13 cellular contexts compared by ENCODE assay signal in the genomic region with DNA sequence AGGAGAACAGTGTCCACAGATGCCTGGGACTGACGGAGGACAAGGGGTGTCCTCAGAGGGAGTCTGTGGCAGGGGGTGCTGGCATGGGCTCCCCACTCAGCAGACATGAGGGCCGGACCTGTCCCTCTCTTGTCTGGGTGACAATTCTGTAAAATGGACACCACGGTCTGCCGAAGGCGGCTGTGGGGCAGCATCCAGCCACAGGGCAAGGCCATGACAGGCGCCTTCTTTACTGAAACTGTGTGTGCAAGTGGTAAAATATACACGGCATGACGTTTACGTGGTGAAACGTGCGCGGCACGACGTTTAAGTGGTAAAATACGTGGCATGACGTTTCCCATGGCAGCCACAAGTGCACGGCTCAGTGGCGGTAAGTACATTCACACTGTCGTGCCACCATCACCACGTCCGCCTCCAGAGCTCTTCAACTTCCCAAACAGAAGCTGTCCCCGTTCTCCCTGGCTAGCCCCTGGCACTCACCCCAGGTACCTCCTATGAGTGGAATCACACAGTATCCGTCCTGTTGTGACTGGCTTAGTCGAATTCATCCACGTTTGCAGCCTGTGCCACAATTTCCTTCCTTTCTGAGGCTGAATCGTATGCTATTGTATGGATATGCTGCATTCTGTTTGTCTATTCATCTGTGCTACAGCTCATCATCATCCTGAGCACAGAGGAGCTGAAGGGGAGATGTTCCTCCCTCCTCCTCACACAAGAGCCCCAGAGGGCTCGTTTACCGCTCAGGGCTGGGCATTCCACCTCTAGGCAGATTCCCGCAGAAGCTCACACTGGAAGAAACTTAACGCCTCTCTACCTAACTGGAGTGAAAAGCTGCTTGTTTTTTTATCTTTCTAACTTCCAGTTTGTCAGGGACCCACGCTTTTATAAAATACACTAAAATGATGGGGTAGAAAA. TPM values are rescaled to one million over a fixed set of nuclear protein-coding genes. Genes with fewer than 3 reads are reported as not detected.
"Had no signal": no experiment of that assay in that cellular context is flagged by ENCODE, and none has a peak within 500 bp of the region (broad histone marks: within the 10 kb centered on the region; RNA-seq: fewer than 3 reads in every experiment).

No MANE protein-coding gene starts in this region.

- H3K4me1 Mint-ChIP-seq: activated CD8-positive, alpha-beta memory T cell treated with anti-CD3 and anti-CD28 coated beads, Interleukin-2, amount 10 ng/mL, durations not matched to agents 7 days and 5 days; activated naive CD4-positive, alpha-beta T cell treated with anti-CD3 and anti-CD28 coated beads, Interleukin-2, amount 50 U/mL, for 24 hours; stimulated activated naive B cell treated with anti-CD40 and anti-IgM and Interleukin-4, amounts not matched to agents 10 μg/mL and 1 μg/mL and 100 μg/mL, for 72 hours had no signal

- H3K27me3 ChIP-seq: left lung, transverse colon, vagina had no signal

- H3K27ac ChIP-seq: left lung, parathyroid adenoma, vagina had no signal

- H3K27me3 Mint-ChIP-seq: activated CD4-positive, alpha-beta memory T cell treated with anti-CD3 and anti-CD28 coated beads for 36 hours; activated naive CD4-positive, alpha-beta T cell treated with anti-CD3 and anti-CD28 coated beads, Interleukin-2, amount 50 U/mL, for 24 hours had no signal

- H3K9me3 ChIP-seq: left lung, transverse colon, vagina had no signal

- H2AFZ ChIP-seq: parathyroid adenoma had no signal

- DNase-seq: activated CD4-positive, alpha-beta memory T cell treated with anti-CD3 and anti-CD28 coated beads for 36 hours; activated CD4-positive, alpha-beta T cell treated with anti-CD3 and anti-CD28 coated beads for 1 hour; activated CD8-positive, alpha-beta memory T cell treated with anti-CD3 and anti-CD28 coated beads, Interleukin-2, amount 10 ng/mL, durations not matched to agents 7 days and 5 days; activated effector memory CD4-positive, alpha-beta T cell treated with Interleukin-2 at 50 U/mL for 16 hours; activated T-cell treated with anti-CD3 and anti-CD28 coated beads, Interleukin-2, amount 50 U/mL, for 4 hours; mammary epithelial cell; stimulated activated naive B cell treated with anti-CD40 and anti-IgM and Interleukin-4, amounts not matched to agents 10 μg/mL and 1 μg/mL and 100 μg/mL, for 72 hours; T-helper 9 cell; transverse colon had no signal

- H3K4me1 ChIP-seq: transverse colon, vagina had no signal

- H3K4me3 Mint-ChIP-seq: activated CD4-positive, alpha-beta memory T cell treated with anti-CD3 and anti-CD28 coated beads for 36 hours; activated CD8-positive, alpha-beta memory T cell treated with anti-CD3 and anti-CD28 coated beads, Interleukin-2, amount 10 ng/mL, durations not matched to agents 7 days and 5 days; activated naive CD4-positive, alpha-beta T cell treated with anti-CD3 and anti-CD28 coated beads, Interleukin-2, amount 50 U/mL, for 24 hours; activated T-cell treated with anti-CD3 and anti-CD28 coated beads, Interleukin-2, amount 50 U/mL, for 4 hours; stimulated activated naive B cell treated with anti-CD40 and anti-IgM and Interleukin-4, amounts not matched to agents 10 μg/mL and 1 μg/mL and 100 μg/mL, for 72 hours had no signal

- H3K36me3 ChIP-seq: left lung, transverse colon, vagina had no signal

- H3K9me3 Mint-ChIP-seq: activated CD4-positive, alpha-beta memory T cell treated with anti-CD3 and anti-CD28 coated beads for 36 hours; activated naive CD4-positive, alpha-beta T cell treated with anti-CD3 and anti-CD28 coated beads, Interleukin-2, amount 50 U/mL, for 24 hours; activated T-cell treated with anti-CD3 and anti-CD28 coated beads, Interleukin-2, amount 50 U/mL, for 4 hours; stimulated activated naive B cell treated with anti-CD40 and anti-IgM and Interleukin-4, amounts not matched to agents 10 μg/mL and 1 μg/mL and 100 μg/mL, for 72 hours had no signal

- H3K36me3 Mint-ChIP-seq: activated CD4-positive, alpha-beta memory T cell treated with anti-CD3 and anti-CD28 coated beads for 36 hours; activated CD8-positive, alpha-beta memory T cell treated with anti-CD3 and anti-CD28 coated beads, Interleukin-2, amount 10 ng/mL, durations not matched to agents 7 days and 5 days; activated naive CD4-positive, alpha-beta T cell treated with anti-CD3 and anti-CD28 coated beads, Interleukin-2, amount 50 U/mL, for 24 hours; stimulated activated naive B cell treated with anti-CD40 and anti-IgM and Interleukin-4, amounts not matched to agents 10 μg/mL and 1 μg/mL and 100 μg/mL, for 72 hours had no signal

- H3K27ac Mint-ChIP-seq: activated CD4-positive, alpha-beta memory T cell treated with anti-CD3 and anti-CD28 coated beads for 36 hours; activated CD8-positive, alpha-beta memory T cell treated with anti-CD3 and anti-CD28 coated beads, Interleukin-2, amount 10 ng/mL, durations not matched to agents 7 days and 5 days; activated naive CD4-positive, alpha-beta T cell treated with anti-CD3 and anti-CD28 coated beads, Interleukin-2, amount 50 U/mL, for 24 hours; stimulated activated naive B cell treated with anti-CD40 and anti-IgM and Interleukin-4, amounts not matched to agents 10 μg/mL and 1 μg/mL and 100 μg/mL, for 72 hours had no signal

- H3K79me2 ChIP-seq: parathyroid adenoma had no signal

- H3K4me3 ChIP-seq: left lung, transverse colon, vagina had no signal

- ATAC-seq: activated CD8-positive, alpha-beta memory T cell treated with anti-CD3 and anti-CD28 coated beads, Interleukin-2, amount 10 ng/mL, durations not matched to agents 7 days and 5 days; activated T-cell treated with anti-CD3 and anti-CD28 coated beads, Interleukin-2, amount 50 U/mL, for 4 hours; stimulated activated naive B cell treated with anti-CD40 and anti-IgM and Interleukin-4, amounts not matched to agents 10 μg/mL and 1 μg/mL and 100 μg/mL, for 72 hours had no signal

- H3K9ac ChIP-seq: parathyroid adenoma had no signal

RNA-seq across cellular contexts. Expression of gene COL23A1, which starts 52.5 kb away (rescaled TPM):
- total RNA-seq: activated T-cell treated with anti-CD3 and anti-CD28 coated beads, Interleukin-2, amount 50 U/mL, for 4 hours had no signal
